In genomic region chr5:101102506-101102905, GRCh38 we compare ENCODE assay signal across 19 cellular contexts.
DNase-seq lines count a peak whose midpoint lies in the region; FAIRE-seq and TF ChIP-seq lines count a peak whose summit lies in the region.
"Had no signal": no experiment of that assay in that cellular context is flagged by ENCODE, and none has a peak within 500 bp of the region (broad histone marks: within the 10 kb centered on the region; RNA-seq: fewer than 3 reads in every experiment).

No MANE protein-coding gene starts in this region.

- H3K14ac ChIP-seq in neuronal stem cell (ENCODE audit: low read length) = no peak overlapping the region

- H3K18ac ChIP-seq in neuronal stem cell (ENCODE audit: low read length) = no peak overlapping the region

- H2BK12ac ChIP-seq in neuronal stem cell (ENCODE audit: low read length) = no peak overlapping the region

- H3K9me1 ChIP-seq in keratinocyte (ENCODE audit: control insufficient read depth, extremely low read depth, insufficient read depth, low read length) = no peaks in the 10 kb centered on the region

- H3K4me2 ChIP-seq in keratinocyte (ENCODE audit: control insufficient read depth, extremely low read depth, insufficient read depth, low read depth, low read length) = no peak overlapping the region
- H3K4me2 ChIP-seq in neuronal stem cell (ENCODE audit: insufficient read depth, low read length, poor library complexity, severe bottlenecking) = no peak overlapping the region
- no peak overlapping the region for H3K4me2 ChIP-seq in SK-N-SH

- H3K79me2 ChIP-seq in keratinocyte (ENCODE audit: control insufficient read depth, insufficient read depth, low read length) (no peaks in the 10 kb centered on the region), SK-N-SH (ENCODE audit: insufficient read depth) (no peaks in the 10 kb centered on the region)

- no peaks in the 10 kb centered on the region for H3K4me1 ChIP-seq in keratinocyte (ENCODE audit: control insufficient read depth, extremely low read depth, insufficient read depth, low read length)
- H3K4me1 ChIP-seq in neuronal stem cell (ENCODE audit: control insufficient read depth in 2 of 2, insufficient read depth in 1 of 2, low read depth in 1 of 2, low read length in 2 of 2) = peaks cover 0 to 10% of the 10 kb centered on the region in 2 donors
- no peaks in the 10 kb centered on the region for H3K4me1 ChIP-seq in SK-N-SH (ENCODE audit: control insufficient read depth in 1 of 2, insufficient read depth in 2 of 2, low read depth in 1 of 2, low read length in 1 of 2)

- H3K9ac ChIP-seq in keratinocyte (ENCODE audit: control insufficient read depth, extremely low read depth, insufficient read depth, low read length) (no peak overlapping the region), neuronal stem cell (ENCODE audit: low read depth, low read length, poor library complexity) (no peak overlapping the region), SK-N-SH (no peak overlapping the region)

- H3K4me3 ChIP-seq in keratinocyte (ENCODE audit: control insufficient read depth in 2 of 3, extremely low read depth in 1 of 3, insufficient read depth in 2 of 3, low read depth in 1 of 3, low read length in 3 of 3) = no peak overlapping the region
- H3K4me3 ChIP-seq in neuronal stem cell (ENCODE audit: low read length in 2 of 2) = no peak overlapping the region
- H3K4me3 ChIP-seq in SK-N-SH (ENCODE audit: low read depth in 2 of 2, low read length in 1 of 2) = no peak overlapping the region

- no peaks in the 10 kb centered on the region for H3F3A ChIP-seq in SK-N-SH (replicated peaks; ENCODE audit: insufficient read depth)

- CTCF ChIA-PET in SK-N-SH (lab: Yijun Ruan, JAX) = no interaction called here

- no peaks in the 10 kb centered on the region for H3K79me1 ChIP-seq in neuronal stem cell (ENCODE audit: low read depth, low read length)

- no peak overlapping the region for H4K8ac ChIP-seq in neuronal stem cell (ENCODE audit: low read depth, low read length)

- no peak overlapping the region for H3K23ac ChIP-seq in neuronal stem cell (ENCODE audit: low read depth, low read length, poor library complexity)

- DNase-seq in COLO829 (ENCODE audit: low spot score) (peak; percentile 6), HPDE6-E6E7 (ENCODE audit: extremely low spot score) (peak; percentile 58), SW480 (ENCODE audit: low spot score) (peak; percentile 83), keratinocyte (ENCODE audit: low read depth, low spot score) (no peak), neuronal stem cell (ENCODE audit: low spot score) (no peak), HK-2 (ENCODE audit: unreplicated experiment) (no peak), SK-N-SH (no peak)
- no peak for DNase-seq in stimulated activated CD4-positive, alpha-beta T cell treated with anti-CD3 and anti-CD28 coated beads, Interleukin-4, amount 100 ng/mL, for 24 hours
- DNase-seq: activated B cell treated with CpG ODN at 0.5 μM for 24 hours; activated CD4-positive, alpha-beta memory T cell treated with anti-CD3 and anti-CD28 coated beads, Interleukin-2, amount 10 ng/mL, durations not matched to agents 7 days and 5 days; activated naive CD4-positive, alpha-beta T cell treated with anti-CD3 and anti-CD28 coated beads, Interleukin-2, amount 10 ng/mL, durations not matched to agents 7 days and 5 days; activated T-cell treated with anti-CD3 and anti-CD28 coated beads, Interleukin-2, amount 50 U/mL, for 4 hours; CD8-positive, alpha-beta T cell; foreskin melanocyte; H9; stimulated activated CD4-positive, alpha-beta T cell treated with anti-CD3 and anti-CD28 coated beads, Interleukin-15, amount 100 ng/mL, for 24 hours; stimulated activated naive B cell treated with anti-CD40 and anti-IgM and Interleukin-4, amounts not matched to agents 10 μg/mL and 1 μg/mL and 100 μg/mL, for 72 hours; T-helper 2 cell had no signal

- dilution Hi-C loops in keratinocyte (cut with MboI; ENCODE audit: extremely low pct_ligation_motif_present, low sequenced_read_pairs) = no loop called here

- peak; percentile 5 for FAIRE-seq in keratinocyte (lab: Jason Lieb, UNC)
- FAIRE-seq: endometrium had no signal

- TF ChIP-seq EP300 in SK-N-SH (IDR thresholded peaks at IDR 0.05; ENCODE audit: borderline replicate concordance in 1 of 2, low read depth in 1 of 2, low read length in 1 of 2) = no peak

- POLR2A ChIA-PET in SK-N-SH (lab: Yijun Ruan, JAX) = no interaction called here

- no peak for TF ChIP-seq RAD21 in SK-N-SH (IDR thresholded peaks at IDR 0.05; ENCODE audit: low read length)

- H2AK5ac ChIP-seq in neuronal stem cell (ENCODE audit: low read depth, low read length) = no peak overlapping the region

- no peak overlapping the region for H3K4ac ChIP-seq in neuronal stem cell (ENCODE audit: low read length)

- no peak overlapping the region for H2BK120ac ChIP-seq in neuronal stem cell (ENCODE audit: low read depth, low read length)

- H3K27ac ChIP-seq in keratinocyte (ENCODE audit: control insufficient read depth, insufficient read depth, low read length) = no peak overlapping the region
- H3K27ac ChIP-seq in neuronal stem cell (replicated peaks; ENCODE audit: low read length) = no peak overlapping the region
- no peak overlapping the region for H3K27ac ChIP-seq in SK-N-SH (ENCODE audit: low read depth in 2 of 2, low read length in 1 of 2)

- no peak overlapping the region for H2BK15ac ChIP-seq in neuronal stem cell (ENCODE audit: low read length)

- no peaks in the 10 kb centered on the region for H3K9me2 ChIP-seq in SK-N-SH

- H3K9me3 ChIP-seq in keratinocyte (ENCODE audit: control insufficient read depth, low read depth, low read length) (no peaks in the 10 kb centered on the region), neuronal stem cell (replicated peaks in 1 of 2; ENCODE audit: control insufficient read depth in 2 of 2, insufficient read depth in 1 of 2, low read depth in 1 of 2, low read length in 2 of 2) (no peaks in the 10 kb centered on the region), SK-N-SH (no peaks in the 10 kb centered on the region)

- no peaks in the 10 kb centered on the region for H4K20me1 ChIP-seq in keratinocyte (ENCODE audit: control insufficient read depth, extremely low read depth, insufficient read depth, low read length)
- H4K20me1 ChIP-seq in SK-N-SH (ENCODE audit: insufficient read depth) = no peaks in the 10 kb centered on the region

- no peaks in the 10 kb centered on the region for H3K27me3 ChIP-seq in keratinocyte (ENCODE audit: control insufficient read depth, extremely low read depth, insufficient read depth, low read length)
- H3K27me3 ChIP-seq in neuronal stem cell (ENCODE audit: control insufficient read depth in 3 of 3, insufficient read depth in 3 of 3, low read depth in 1 of 3, low read length in 3 of 3) = no peaks in the 10 kb centered on the region
- no peaks in the 10 kb centered on the region for H3K27me3 ChIP-seq in SK-N-SH (ENCODE audit: insufficient read depth)

- no peak overlapping the region for H2BK5ac ChIP-seq in neuronal stem cell (ENCODE audit: low read length)

- H2AFZ ChIP-seq in keratinocyte (ENCODE audit: control insufficient read depth, low read length) = no peak overlapping the region
- H2AFZ ChIP-seq in neuronal stem cell (ENCODE audit: low read length) = no peak overlapping the region
- H2AFZ ChIP-seq in SK-N-SH (ENCODE audit: low read depth) = no peak overlapping the region

- no peak overlapping the region for H4K91ac ChIP-seq in neuronal stem cell (ENCODE audit: low read depth, low read length, poor library complexity)

- TF ChIP-seq CTCF in keratinocyte (optimal IDR thresholded peaks at IDR 0.05 in 1 of 3, IDR thresholded peaks at IDR 0.05 in 1 of 3, conservative IDR thresholded peaks at IDR 0.05 in 1 of 3; ENCODE audit: extremely low read depth in 1 of 3, insufficient read depth in 2 of 3, low read length in 3 of 3) (no peak), SK-N-SH (IDR thresholded peaks at IDR 0.05) (no peak)

- H3K36me3 ChIP-seq in keratinocyte (ENCODE audit: control insufficient read depth in 2 of 2, extremely low read depth in 1 of 2, insufficient read depth in 2 of 2, low read length in 2 of 2) = no peaks in the 10 kb centered on the region
- no peaks in the 10 kb centered on the region for H3K36me3 ChIP-seq in neuronal stem cell (replicated peaks in 1 of 2; ENCODE audit: control insufficient read depth in 2 of 2, insufficient read depth in 2 of 2, low read length in 2 of 2)
- no peaks in the 10 kb centered on the region for H3K36me3 ChIP-seq in SK-N-SH (replicated peaks in 1 of 2; ENCODE audit: control insufficient read depth in 1 of 2, insufficient read depth in 2 of 2, low read length in 1 of 2)

TF ChIP-seq in SK-N-SH, 30 proteins besides CTCF, POLR2A, EP300 and RAD21:
- TF ChIP-seq RFX5 (IDR thresholded peaks at IDR 0.05; ENCODE audit: low read length) (no peak), RCOR1 (IDR thresholded peaks at IDR 0.05; ENCODE audit: low read length) (no peak), TEAD4 (IDR thresholded peaks at IDR 0.05; ENCODE audit: borderline replicate concordance, insufficient read depth) (no peak), GATA2 (CRISPR knock-in tag; IDR thresholded peaks at IDR 0.05) (no peak), JUND (IDR thresholded peaks at IDR 0.05) (no peak), NFIC (IDR thresholded peaks at IDR 0.05; ENCODE audit: borderline replicate concordance) (no peak), MAX (IDR thresholded peaks at IDR 0.05; ENCODE audit: low read depth) (no peak), POLR2AphosphoS5 (IDR thresholded peaks at IDR 0.05; ENCODE audit: low read depth, low read length) (no peak), YY1 (IDR thresholded peaks at IDR 0.05; ENCODE audit: low read depth) (no peak), FOXJ3 (CRISPR knock-in tag; IDR thresholded peaks at IDR 0.05) (no peak)

Comparison
In these comparisons a context has a peak if more than half of its experiments do, and no peak if none do; other contexts are left out.
1. DNase-seq: peak in COLO829 (single experiment), HPDE6-E6E7 (single experiment) and SW480 (single experiment); none in keratinocyte (single experiment), neuronal stem cell (single experiment), HK-2 (single experiment), stimulated activated CD4-positive, alpha-beta T cell treated with anti-CD3 and anti-CD28 coated beads, Interleukin-4, amount 100 ng/mL, for 24 hours (single experiment) and SK-N-SH (single experiment).